11 cellular contexts compared by ENCODE assay signal in the genomic region with DNA sequence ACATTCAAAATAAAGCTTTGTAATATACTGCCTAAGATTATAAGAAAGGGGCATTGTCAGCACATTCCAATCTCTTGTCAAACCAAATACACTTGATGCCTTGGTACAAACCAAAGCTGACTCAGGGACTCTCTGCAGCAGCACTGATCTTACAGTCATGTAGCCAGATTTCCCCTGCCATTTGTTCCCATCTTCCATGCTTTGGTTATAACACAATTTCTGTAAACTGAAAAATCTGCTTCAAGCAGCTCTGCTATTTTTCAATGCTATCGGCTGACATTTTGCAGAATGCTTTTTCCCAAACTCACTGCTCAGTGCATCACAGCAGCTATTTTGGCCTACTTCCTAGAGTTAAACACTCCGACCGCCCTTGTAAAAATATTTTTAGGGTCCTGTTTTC. TPM values are rescaled to one million over a fixed set of nuclear protein-coding genes. Genes with fewer than 3 reads are reported as not detected.
DNase-seq lines count a peak whose midpoint lies in the region; ATAC-seq and TF ChIP-seq lines count a peak whose summit lies in the region.
"Had no signal": no experiment of that assay in that cellular context is flagged by ENCODE, and none has a peak within 500 bp of the region (broad histone marks: within the 10 kb centered on the region; RNA-seq: fewer than 3 reads in every experiment).

No MANE protein-coding gene starts in this region.

- CTCF ChIA-PET in GM10248 (lab: Yijun Ruan, JAX): interaction anchor here (1.2 to 1.5 kb wide), 2 partner anchors 17 to 41 kb away, joined by 3 to 4 read pairs; no protein-coding TSS in a partner anchor

- H3K4me1 ChIP-seq in endocrine pancreas (ENCODE audit: control insufficient read depth, insufficient read depth, low read length) (peaks cover 19% of the 10 kb centered on the region), lower lobe of right lung (peaks cover 17% of the 10 kb centered on the region), thoracic aorta (ENCODE audit: control insufficient read depth in 1 of 2, low read depth in 2 of 2) (peaks cover 59 to 91% of the 10 kb centered on the region in 2 donors)

- peak; percentile 58 to 63 for ATAC-seq in lower lobe of right lung
- ATAC-seq in thoracic aorta (ENCODE audit: insufficient number of reproducible peaks, low FRiP score, low read depth): no peak
- ATAC-seq in GM21367 (IDR thresholded peaks at IDR 0.05; ENCODE audit: unreplicated experiment): no peak
- no peak for ATAC-seq in GM18909 (IDR thresholded peaks at IDR 0.05; ENCODE audit: poor library complexity, unreplicated experiment)

- H3K27ac ChIP-seq in lower lobe of right lung (no peak overlapping the region), thoracic aorta (peak overlapping the region in 1 of 2 donors; percentile 49)

- H3K9me3 ChIP-seq in endocrine pancreas (ENCODE audit: control insufficient read depth, low read length) (no peaks in the 10 kb centered on the region), lower lobe of right lung (no peaks in the 10 kb centered on the region), thoracic aorta (no peaks in the 10 kb centered on the region)

- DNase-seq in NCI-H226: peak; percentile 40
- no peak for DNase-seq in lower lobe of right lung
- DNase-seq in thoracic aorta (ENCODE audit: low spot score): no peak
- DNase-seq in GM10248 (ENCODE audit: extremely low spot score): no peak
- no peak for DNase-seq in stimulated activated CD4-positive, alpha-beta T cell treated with anti-CD3 and anti-CD28 coated beads, Interleukin-1b, Interleukin-23, amount 100 ng/mL, for 48 hours
- DNase-seq: activated CD4-positive, CD25-positive, alpha-beta regulatory T cell treated with anti-CD3 and anti-CD28 coated beads, Interleukin-2, amount 50 U/mL, for 72 hours; activated naive CD4-positive, alpha-beta T cell treated with anti-CD3 and anti-CD28 coated beads, Interleukin-2, amount 50 U/mL, for 16 hours; NCI-H1105 had no signal

- H3K4me3 ChIP-seq in endocrine pancreas (ENCODE audit: control insufficient read depth, insufficient read depth, low read length) (peak overlapping the region; percentile 17), lower lobe of right lung (no peak overlapping the region), thoracic aorta (peak overlapping the region; percentile 48)

- H3K27me3 ChIP-seq in endocrine pancreas (ENCODE audit: control insufficient read depth, insufficient read depth, low read length) (no peaks in the 10 kb centered on the region), lower lobe of right lung (ENCODE audit: low read depth) (no peaks in the 10 kb centered on the region), thoracic aorta (replicated peaks; ENCODE audit: insufficient read depth) (no peaks in the 10 kb centered on the region)

- POLR2A ChIA-PET in GM10248 (lab: Yijun Ruan, JAX): no interaction called here

- H3K36me3 ChIP-seq in endocrine pancreas (ENCODE audit: control insufficient read depth, insufficient read depth, low read length) (no peaks in the 10 kb centered on the region), lower lobe of right lung (no peaks in the 10 kb centered on the region), thoracic aorta (no peaks in the 10 kb centered on the region)

- intact Hi-C loops in lower lobe of right lung (cut with DNase I): no loop called here

- no peak for TF ChIP-seq CTCF in lower lobe of right lung (IDR thresholded peaks at IDR 0.05)
- no peak for TF ChIP-seq CTCF in thoracic aorta (IDR thresholded peaks at IDR 0.05)
- no peak for TF ChIP-seq CTCF in GM10248 (IDR thresholded peaks at IDR 0.05; ENCODE audit: control extremely low read depth, extremely low read depth, low read depth, missing control alignments)

- no peak overlapping the region for H3K9ac ChIP-seq in endocrine pancreas (ENCODE audit: control insufficient read depth, insufficient read depth, low read length)

RNA-seq across cellular contexts. Expression of gene PLOD2, which starts 18.2 kb away (rescaled TPM):
- total RNA-seq in lower lobe of right lung (17.9 TPM), thoracic aorta (10 to 100 TPM; 42.8 to 92.6 TPM)

Comparison
In these comparisons a context has a peak if more than half of its experiments do, and no peak if none do; other contexts are left out.
1. ATAC-seq: peak in lower lobe of right lung (2 of 2); none in thoracic aorta (single experiment), GM21367 (single experiment) and GM18909 (single experiment).